In the genomic region with DNA sequence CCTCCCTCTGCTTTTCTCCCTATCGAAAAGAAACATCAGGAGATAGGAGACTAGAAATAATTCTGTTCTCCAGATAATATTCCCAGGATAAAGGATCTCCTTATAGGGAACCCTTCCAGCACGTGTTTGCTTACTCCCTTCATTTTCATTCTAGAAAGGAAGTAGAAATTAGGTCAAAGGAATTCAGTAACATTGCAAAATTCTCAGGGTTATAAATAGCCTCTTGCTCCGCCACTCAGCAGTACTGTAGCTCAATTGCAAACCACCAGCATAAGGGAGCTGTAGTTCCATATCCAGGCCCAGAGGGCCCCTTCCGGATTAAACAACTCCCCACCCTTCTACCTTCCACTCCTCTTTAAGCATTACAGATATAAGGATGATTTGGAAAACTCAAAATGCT, we compare ENCODE assay signal across 8 cellular contexts. TPM values are rescaled to one million over a fixed set of nuclear protein-coding genes. Genes with fewer than 3 reads are reported as not detected.
DNase-seq lines count a peak whose midpoint lies in the region; ATAC-seq and TF ChIP-seq lines count a peak whose summit lies in the region.

No MANE protein-coding gene starts in this region.

- peak overlapping the region; percentile 86 for H3K27ac ChIP-seq in psoas muscle

- H3K4me3 ChIP-seq in fibroblast of mammary gland (ENCODE audit: control insufficient read depth, low read depth, low read length) (peak overlapping the region; percentile 13), psoas muscle (peak overlapping the region; percentile 47)

- no peaks in the 10 kb centered on the region for H3K27me3 ChIP-seq in psoas muscle (ENCODE audit: insufficient read depth in 3 of 3, low read length in 2 of 3)

- ATAC-seq in psoas muscle (peak; percentile 94 to 97 (median 96)), HG02588 (IDR thresholded peaks at IDR 0.05; ENCODE audit: unreplicated experiment) (no peak), GM21515 (IDR thresholded peaks at IDR 0.05; ENCODE audit: unreplicated experiment) (no peak)

- WGBS in psoas muscle, 3 donors: 10 to 19% (median 12%) methylated on average over 4 of the region's 4 CpGs

- intact Hi-C loops in psoas muscle (cut with DNase I): loop anchor here in 1 of 2 donors (5.0 kb wide), 1 partner anchor 33 kb away; no protein-coding TSS in a partner anchor

- TF ChIP-seq CTCF in fibroblast of mammary gland (conservative IDR thresholded peaks at IDR 0.05; ENCODE audit: control insufficient read depth, insufficient read depth, low read depth, low read length) (no peak), psoas muscle (IDR thresholded peaks at IDR 0.05) (peak; percentile 29)

- DNase-seq in EL (peak; percentile 53), SKM-1 treated with dmso at 0.1 percent for 144 hours (lab: John Stamatoyannopoulos, UW; ENCODE audit: unreplicated experiment) (peak; percentile 88), fibroblast of mammary gland (ENCODE audit: low read depth) (peak; percentile 79), psoas muscle (peak in 1 of 2 donors; percentile 24), NCI-H1930 (lab: John Stamatoyannopoulos, UW) (no peak)
- no peak for DNase-seq in activated CD4-positive, alpha-beta T cell treated with anti-CD3 and anti-CD28 coated beads for 4 hours

- peaks cover 54% of the 10 kb centered on the region for H3K4me1 ChIP-seq in psoas muscle

- H3K36me3 ChIP-seq in psoas muscle (ENCODE audit: insufficient read depth in 1 of 2, low read depth in 1 of 2): peaks cover 6 to 39% of the 10 kb centered on the region in 2 donors

- H3K9me3 ChIP-seq in psoas muscle: no peaks in the 10 kb centered on the region

RNA-seq across cellular contexts. Expression of gene ELMO2, which starts 6.2 kb away (rescaled TPM):
- total RNA-seq in psoas muscle: 10 to 100 TPM; 36.7 to 60.7 (median 40.3) TPM
- 10 to 100 TPM; 21.2 to 49.4 (median 40.3) TPM for polyA plus RNA-seq in psoas muscle

Comparison
In these comparisons a context has a peak if more than half of its experiments do, and no peak if none do; other contexts are left out.
1. DNase-seq: peak in EL (single experiment), SKM-1 treated with dmso at 0.1 percent for 144 hours (single experiment) and fibroblast of mammary gland (single experiment); none in NCI-H1930 (0 of 2) and activated CD4-positive, alpha-beta T cell treated with anti-CD3 and anti-CD28 coated beads for 4 hours (0 of 2).
2. ATAC-seq: peak in psoas muscle (4 of 4); none in HG02588 (single experiment) and GM21515 (single experiment).